10 cellular contexts compared by ENCODE assay signal in the genomic region with DNA sequence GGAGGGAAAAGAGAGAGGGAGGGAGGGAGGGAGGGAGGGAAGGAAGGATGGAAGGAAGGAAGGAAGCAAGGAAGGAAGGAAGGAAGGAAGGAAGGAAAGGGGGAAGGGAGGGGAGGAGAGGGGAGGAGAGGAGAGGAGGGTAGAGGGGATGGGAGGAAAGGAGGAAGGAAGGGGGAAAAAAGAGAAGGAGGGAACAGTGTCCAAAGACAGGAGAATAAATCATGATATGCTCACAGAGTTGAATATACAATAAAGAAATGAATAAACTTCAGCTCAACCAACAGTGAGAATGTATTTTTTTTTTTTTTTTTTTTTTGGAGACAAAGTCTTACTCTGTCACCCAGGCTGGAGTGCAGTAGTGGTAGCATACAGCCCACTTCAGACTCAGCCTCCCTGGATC. TPM values are rescaled to one million over a fixed set of nuclear protein-coding genes. Genes with fewer than 3 reads are reported as not detected.
"Had no signal": no experiment of that assay in that cellular context is flagged by ENCODE, and none has a peak within 500 bp of the region (broad histone marks: within the 10 kb centered on the region; RNA-seq: fewer than 3 reads in every experiment).

No MANE protein-coding gene starts in this region.

- DNase-seq: IMR-90, KBM-7, KG1 had no signal

- H3K27ac ChIP-seq: HL-60, KMS-11 had no signal

- H3K4me2 ChIP-seq: KMS-11 had no signal

- ATAC-seq: K562 had no signal

- FAIRE-seq: HTR-8/SVneo, K562 had no signal

- H3K4me3 ChIP-seq: K562 had no signal

- H3K9ac ChIP-seq: KMS-11 had no signal

RNA-seq across cellular contexts. Expression of a gene that starts 4.0 kb away (rescaled TPM):
- total RNA-seq: HT-29, HT1080, IMR-90, K562 had no signal
- polyA plus RNA-seq: IgD-negative memory B cell, IMR-90, K562 had no signal
